In genomic region chr6:15662246-15663056, GRCh38 we compare ENCODE assay signal across 8 cellular contexts. TPM values are rescaled to one million over a fixed set of nuclear protein-coding genes. Genes with fewer than 3 reads are reported as not detected.
DNase-seq lines count a peak whose midpoint lies in the region; ATAC-seq and TF ChIP-seq lines count a peak whose summit lies in the region.

Gene DTNBP1, minus strand, starts transcription at chr6:15663028. Its CDS starts 159 bp downstream, at chr6:15662869.

- peaks cover 16% of the 10 kb centered on the region for H3K27me3 Mint-ChIP-seq in osteocyte (ENCODE audit: unreplicated experiment)

- peaks cover 16% of the 10 kb centered on the region; the same call in 1 of the 2 replicates for H4K20me1 ChIP-seq in DND-41 (ENCODE audit: insufficient read depth, low read length)

- H2AFZ ChIP-seq in DND-41 (ENCODE audit: low read depth, low read length), result peak within 1 kb of the TSS; percentile 85

- DNase-seq in DND-41 (peak; percentile 87), HuH-7 (ENCODE audit: low spot score) (peak; percentile 80), SK-MEL-5 (ENCODE audit: low read depth, low spot score) (peak; percentile 41), glomerular visceral epithelial cell (ENCODE audit: extremely low spot score) (peak; percentile 68), osteocyte (ENCODE audit: extremely low spot score, unreplicated experiment) (peak; percentile 95)
- DNase-seq in activated naive CD4-positive, alpha-beta T cell treated with Interleukin-2 at 50 U/mL for 16 hours, result peak; percentile 85

- H3K27ac ChIP-seq in DND-41 (ENCODE audit: low read length), result peak within 1 kb of the TSS; percentile 75
- peak within 1 kb of the TSS; percentile 92 for H3K27ac ChIP-seq in thymus (ENCODE audit: low read depth)

- peak within 1 kb of the TSS; percentile 91 for H3K4me2 ChIP-seq in DND-41 (ENCODE audit: insufficient read depth, low read length)

- H3K27me3 ChIP-seq in DND-41 (ENCODE audit: insufficient read depth, low read length, poor library complexity), result no peaks in the 10 kb centered on the region
- no peaks in the 10 kb centered on the region for H3K27me3 ChIP-seq in thymus (ENCODE audit: control insufficient read depth, insufficient read depth)

- peak within 1 kb of the TSS; percentile 80 for H3K9ac ChIP-seq in DND-41 (ENCODE audit: low read depth, low read length)

- no peak for TF ChIP-seq CTCF in DND-41 (IDR thresholded peaks at IDR 0.05; ENCODE audit: borderline replicate concordance, extremely low read depth, low read length, poor library complexity, severe bottlenecking)
- no peak for TF ChIP-seq CTCF in osteocyte (IDR thresholded peaks at IDR 0.05)

- H3K4me3 Mint-ChIP-seq in osteocyte (ENCODE audit: unreplicated experiment), result peak within 1 kb of the TSS; percentile 78

- H3K4me1 ChIP-seq in DND-41 (ENCODE audit: insufficient read depth, low read length) (peaks cover 29% of the 10 kb centered on the region), thymus (ENCODE audit: control insufficient read depth, insufficient read depth, low read length) (peaks cover 8% of the 10 kb centered on the region)

- peaks cover 11% of the 10 kb centered on the region for H3K36me3 Mint-ChIP-seq in osteocyte (ENCODE audit: unreplicated experiment)

- peaks cover 44% of the 10 kb centered on the region for H3K79me2 ChIP-seq in DND-41 (ENCODE audit: insufficient read depth, low read length)

- in situ Hi-C loops in SK-MEL-5 (cut with HindIII; ENCODE audit: low pct_unique_long_range_greater_than_20kb, low sequenced_read_pairs), result no loop called here

- ATAC-seq in DND-41 (ENCODE audit: insufficient read depth, low read depth) (peak; percentile 83), GM21526 (IDR thresholded peaks at IDR 0.05; ENCODE audit: low FRiP score, unreplicated experiment) (peak; percentile 75)

- no peaks in the 10 kb centered on the region for H3K9me3 Mint-ChIP-seq in osteocyte (ENCODE audit: unreplicated experiment)

- H3K27ac Mint-ChIP-seq in osteocyte (ENCODE audit: unreplicated experiment), result no peak within 1 kb of the TSS

- H3K4me1 Mint-ChIP-seq in osteocyte (ENCODE audit: unreplicated experiment), result peaks cover 14% of the 10 kb centered on the region

- H3K9me3 ChIP-seq in DND-41 (ENCODE audit: insufficient read depth, low read length, severe bottlenecking) (no peaks in the 10 kb centered on the region), thymus (ENCODE audit: control insufficient read depth) (no peaks in the 10 kb centered on the region)

- H3K4me3 ChIP-seq in DND-41 (ENCODE audit: low read depth in 1 of 2, low read length in 2 of 2) (peak within 1 kb of the TSS; percentile 40 to 75), thymus (ENCODE audit: low read length) (peak within 1 kb of the TSS; percentile 84)

- H3K36me3 ChIP-seq in DND-41 (ENCODE audit: insufficient read depth, low read length) (peaks cover 11% of the 10 kb centered on the region), thymus (ENCODE audit: control insufficient read depth, insufficient read depth) (peaks cover 6% of the 10 kb centered on the region)

- WGBS in thymus, result under 1% methylated on average over 99 of the region's 99 CpGs

RNA-seq across cellular contexts. Expression of gene DTNBP1, which starts in this region (rescaled TPM):
- total RNA-seq in SK-MEL-5 (2014; rRNA removed; shearing (Covaris generic)), result 8.3 and 11.8 TPM in 2 replicates
- 33.9 and 35.4 TPM in 2 replicates for polyA plus RNA-seq in SK-MEL-5 (2015; cell fraction: cytosol; rRNA removed)
- polyA plus RNA-seq in SK-MEL-5 (2015; cell fraction: nucleus; rRNA removed), result 13.0 and 22.8 TPM in 2 replicates
- 20.1 and 21.5 TPM in 2 replicates for total RNA-seq in osteocyte
- polyA plus RNA-seq in thymus, result 29.7 TPM

Comparison
In these comparisons a context has a peak if more than half of its experiments do, and no peak if none do; other contexts are left out.
1. Peak in every context shown above with its lines: DNase-seq, ATAC-seq, H3K4me3 ChIP-seq and H3K27ac ChIP-seq.
2. DNase-seq: peak in every context shown above with its lines; median percentile 95 in osteocyte; 87 in DND-41; 85 in activated naive CD4-positive, alpha-beta T cell treated with Interleukin-2 at 50 U/mL for 16 hours; 80 in HuH-7; 68 in glomerular visceral epithelial cell; 41 in SK-MEL-5.